Comparison of ENCODE assay signal across 20 cellular contexts in genomic region chr1:64822621-64823020, GRCh38.
DNase-seq lines count a peak whose midpoint lies in the region; ATAC-seq and TF ChIP-seq lines count a peak whose summit lies in the region.
"Had no signal": no experiment of that assay in that cellular context is flagged by ENCODE, and none has a peak within 500 bp of the region (broad histone marks: within the 10 kb centered on the region; RNA-seq: fewer than 3 reads in every experiment).

No MANE protein-coding gene starts in this region.

- no peak overlapping the region for H3K4me2 ChIP-seq in PC-9

- H3K79me2 ChIP-seq in PC-9 (ENCODE audit: low read depth) = no peaks in the 10 kb centered on the region

- no peak overlapping the region for H2AFZ ChIP-seq in PC-9

- H3K9me3 ChIP-seq in PC-9 (ENCODE audit: insufficient read depth, low read depth) (no peaks in the 10 kb centered on the region), heart left ventricle (peaks cover 0 to 7% (median 0%) of the 10 kb centered on the region in 12 donors)
- H3K9me3 ChIP-seq: colonic mucosa, gastrocnemius medialis had no signal

- intact Hi-C loops in PC-9 (cut with micrococcal nuclease; ENCODE audit: unreplicated experiment) = loop anchor here (5.0 kb wide), 4 partner anchors 75 to 1205 kb away; partner anchors contain the start of gene RAVER2
- intact Hi-C loops in heart left ventricle (cut with DNase I) = loop anchor here (2.0 to 10.0 kb wide), 11 partner anchors 75 to 555 kb away; partner anchors contain the start of genes RAVER2 (in 5 of the 10) and CACHD1 (in 2 of the 10)

- ATAC-seq in heart left ventricle = no peak
- ATAC-seq: activated CD4-positive, alpha-beta T cell treated with anti-CD3 and anti-CD28 coated beads for 36 hours; activated naive CD4-positive, alpha-beta T cell treated with anti-CD3 and anti-CD28 coated beads, Interleukin-2, amount 50 U/mL, for 72 hours; activated T-cell treated with anti-CD3 and anti-CD28 coated beads, Interleukin-2, amount 50 U/mL, for 72 hours; GM12878 had no signal

- no peaks in the 10 kb centered on the region for H3K36me3 ChIP-seq in PC-9 (ENCODE audit: low read depth)
- peaks cover 0 to 7% (median 0%) of the 10 kb centered on the region in 9 donors for H3K36me3 ChIP-seq in heart left ventricle
- H3K36me3 ChIP-seq: colonic mucosa, gastrocnemius medialis had no signal

- no peaks in the 10 kb centered on the region; the same call in 1 of the 2 replicates for H3F3A ChIP-seq in PC-9 (ENCODE audit: insufficient read depth, low read depth)

- TF ChIP-seq POLR2A in heart left ventricle (IDR thresholded peaks at IDR 0.05) = no peak

- TF ChIP-seq CTCF in foreskin fibroblast (IDR thresholded peaks at IDR 0.05; ENCODE audit: low read depth, low read length) = no peak
- no peak for TF ChIP-seq CTCF in PC-9 (conservative IDR thresholded peaks at IDR 0.05)
- no peak for TF ChIP-seq CTCF in heart left ventricle (IDR thresholded peaks at IDR 0.05)

- no peaks in the 10 kb centered on the region for H3K27me3 ChIP-seq in PC-9 (ENCODE audit: insufficient read depth, low read depth)
- no peaks in the 10 kb centered on the region for H3K27me3 ChIP-seq in heart left ventricle
- H3K27me3 ChIP-seq: colonic mucosa, gastrocnemius medialis had no signal

- H4K20me1 ChIP-seq in PC-9 (ENCODE audit: insufficient read depth) = no peaks in the 10 kb centered on the region

- no peaks in the 10 kb centered on the region for H3K9me2 ChIP-seq in PC-9 (ENCODE audit: insufficient read depth)

- no TSS peak for BruUV-seq in PC-9 (replicated peaks; lab: Mats Ljungman, UMichigan)

- no peak overlapping the region for H3K4me3 ChIP-seq in foreskin fibroblast (ENCODE audit: low read depth in 1 of 2, low read length in 2 of 2)
- H3K4me3 ChIP-seq in PC-9 = no peak overlapping the region
- H3K4me3 ChIP-seq in heart left ventricle = no peak overlapping the region
- H3K4me3 ChIP-seq: colonic mucosa, gastrocnemius medialis, GM12878 had no signal

- no peak overlapping the region for H3K27ac ChIP-seq in PC-9
- no peak overlapping the region for H3K27ac ChIP-seq in heart left ventricle
- H3K27ac ChIP-seq: colonic mucosa, gastrocnemius medialis had no signal

- POLR2A ChIA-PET in PC-9 (lab: Charles Lee; ENCODE audit: unreplicated experiment) = no interaction called here

- peak; percentile 78 for DNase-seq in ELR (ENCODE audit: low read depth)
- DNase-seq in LHCN-M2 (ENCODE audit: low read depth) = peak; percentile 31
- peak; percentile 18 for DNase-seq in cerebellar cortex (ENCODE audit: low spot score)
- peak; percentile 24 to 53 for DNase-seq in foreskin fibroblast
- DNase-seq in PC-9 = no peak
- no peak for DNase-seq in midbrain (lab: John Stamatoyannopoulos, UW)
- no peak for DNase-seq in activated gamma-delta T cell treated with Interleukin-2 at 50 U/mL for 16 hours
- no peak for DNase-seq in heart left ventricle
- DNase-seq: activated CD4-positive, alpha-beta T cell treated with anti-CD3 and anti-CD28 coated beads for 36 hours; activated T-cell treated with anti-CD3 and anti-CD28 coated beads, Interleukin-2, amount 50 U/mL, for 72 hours; CD4-positive, alpha-beta T cell; colonic mucosa; endodermal cell; gastrocnemius medialis; NCI-H2081; NCI-H82; stimulated activated CD4-positive, alpha-beta T cell treated with anti-CD3 and anti-CD28 coated beads, Interleukin-4, amount 100 ng/mL, for 1 hour; stimulated activated naive CD4-positive, alpha-beta T cell treated with Interleukin-2 at 50 U/mL for 16 hours had no signal

- H3K4me1 ChIP-seq in PC-9 (replicated peaks; ENCODE audit: insufficient read depth) (no peaks in the 10 kb centered on the region), heart left ventricle (peaks cover 0 to 19% (median 0%) of the 10 kb centered on the region in 12 donors)
- H3K4me1 ChIP-seq: colonic mucosa had no signal

- WGBS in heart left ventricle, 4 donors = 62 to 76% (median 73%) methylated on average over 1 of the region's 1 CpG

- CTCF ChIA-PET in PC-9 (lab: Charles Lee) = no interaction called here

Comparison
In these comparisons a context has a peak if more than half of its experiments do, and no peak if none do; other contexts are left out.
1. DNase-seq: peak in ELR (single experiment), LHCN-M2 (single experiment), cerebellar cortex (single experiment) and foreskin fibroblast (2 of 2); none in PC-9 (0 of 2), midbrain (single experiment), activated gamma-delta T cell treated with Interleukin-2 at 50 U/mL for 16 hours (single experiment) and heart left ventricle (0 of 5).